Comparison of ENCODE assay signal across 9 cellular contexts in the genomic region with DNA sequence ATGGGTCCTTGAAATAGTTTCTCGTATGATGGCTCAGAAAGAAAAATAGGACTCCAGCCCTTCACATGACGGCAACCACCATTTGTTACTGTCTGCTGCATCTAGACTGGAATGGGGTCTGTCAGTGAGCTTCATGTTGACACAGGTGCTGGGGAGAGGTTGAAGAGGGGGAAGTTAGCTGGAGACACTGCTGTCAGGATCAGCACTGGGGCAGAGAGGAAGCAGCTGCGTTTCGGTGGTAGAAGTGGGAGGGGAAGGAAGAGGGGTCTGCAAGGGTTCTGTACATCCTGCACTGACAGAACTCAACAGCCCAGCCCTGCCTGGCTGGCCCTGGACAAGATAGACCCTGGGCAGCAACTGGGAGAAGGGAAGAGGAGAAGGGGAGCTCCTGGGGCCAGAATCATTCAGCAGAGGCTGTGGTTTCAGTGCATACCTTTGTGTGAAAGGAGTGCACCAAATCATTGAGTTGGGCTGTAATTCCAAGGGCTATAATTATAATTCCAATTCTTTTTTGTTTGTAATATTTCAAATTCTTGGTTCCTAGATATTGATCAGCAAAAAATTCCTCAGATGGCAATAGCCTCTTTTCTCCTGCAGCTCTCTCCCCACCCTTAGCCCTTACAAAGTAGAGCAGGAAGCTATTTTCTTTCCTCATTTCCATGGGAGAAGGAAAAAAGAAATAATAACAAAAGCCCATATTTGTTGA.
A peak's percentile ranks its signal among the peaks of the same experiment; 100 is the strongest.
DNase-seq lines count a peak whose midpoint lies in the region; ATAC-seq, FAIRE-seq and TF ChIP-seq lines count a peak whose summit lies in the region.
"Had no signal": no experiment of that assay in that cellular context is flagged by ENCODE, and none has a peak within 500 bp of the region (broad histone marks: within the 10 kb centered on the region; RNA-seq: fewer than 3 reads in every experiment).

No MANE protein-coding gene starts in this region.

- peaks cover 41 to 84% (median 51%) of the 10 kb centered on the region in 3 donors for H3K4me1 Mint-ChIP-seq in naive B cell

- no peaks in the 10 kb centered on the region for H3K27me3 Mint-ChIP-seq in naive B cell

- intact Hi-C loops in Right ventricle myocardium superior (cut with DNase I), result no loop called here

- peak overlapping the region; percentile 36 to 85 (median 67) for H3K4me3 Mint-ChIP-seq in naive B cell

- no peak for TF ChIP-seq CTCF in D721Med (IDR thresholded peaks at IDR 0.05; ENCODE audit: insufficient read depth, missing control alignments)

- DNase-seq in NCI-H146 treated with DMSO at 0.1 percent for 48 hours (lab: John Stamatoyannopoulos, UW; ENCODE audit: unreplicated experiment) (peak; percentile 53), naive B cell (peak; percentile 72), foreskin melanocyte (no peak), Right ventricle myocardium superior (no peak), D721Med (ENCODE audit: insufficient read length, low spot score) (no peak)
- DNase-seq in activated CD4-positive, alpha-beta T cell treated with anti-CD3 and anti-CD28 coated beads, Interleukin-2, amount 50 U/mL, for 4 hours, result no peak

- peak overlapping the region in 5 of 6 donors; percentile 58 to 95 (median 93) for H3K27ac Mint-ChIP-seq in naive B cell

- peak; percentile 84 for ATAC-seq in GM18873 (IDR thresholded peaks at IDR 0.05; ENCODE audit: low FRiP score, unreplicated experiment)
- peak; percentile 67 for ATAC-seq in HG02884 (IDR thresholded peaks at IDR 0.05; ENCODE audit: unreplicated experiment)
- peak; percentile 91 to 93 for ATAC-seq in naive B cell (ENCODE audit: low read depth in 2 of 2)
- no peak for ATAC-seq in Right ventricle myocardium superior (ENCODE audit: poor library complexity)

- peaks cover 2 to 19% (median 9%) of the 10 kb centered on the region in 7 donors for H3K9me3 Mint-ChIP-seq in naive B cell

- no peak for FAIRE-seq in D721Med (lab: Jason Lieb, UNC)
- FAIRE-seq: endometrium had no signal

- peaks cover 0 to 9% of the 10 kb centered on the region in 2 donors for H3K36me3 Mint-ChIP-seq in naive B cell

Comparison
In these comparisons a context has a peak if more than half of its experiments do, and no peak if none do; other contexts are left out.
1. DNase-seq: peak in NCI-H146 treated with DMSO at 0.1 percent for 48 hours (single experiment) and naive B cell (single experiment); none in foreskin melanocyte (single experiment), activated CD4-positive, alpha-beta T cell treated with anti-CD3 and anti-CD28 coated beads, Interleukin-2, amount 50 U/mL, for 4 hours (0 of 2), Right ventricle myocardium superior (single experiment) and D721Med (single experiment).